9 cellular contexts compared by ENCODE assay signal in genomic region chr5:150058480-150059126, GRCh38. TPM values are rescaled to one million over a fixed set of nuclear protein-coding genes. Genes with fewer than 3 reads are reported as not detected.
DNase-seq lines count a peak whose midpoint lies in the region; ATAC-seq, FAIRE-seq and TF ChIP-seq lines count a peak whose summit lies in the region.
"Had no signal": no experiment of that assay in that cellular context is flagged by ENCODE, and none has a peak within 500 bp of the region (broad histone marks: within the 10 kb centered on the region; RNA-seq: fewer than 3 reads in every experiment).

No MANE protein-coding gene starts in this region.

- ATAC-seq in GM21737 (IDR thresholded peaks at IDR 0.05; ENCODE audit: unreplicated experiment), result no peak
- no peak for ATAC-seq in GM21390 (IDR thresholded peaks at IDR 0.05; ENCODE audit: unreplicated experiment)
- no peak for ATAC-seq in HG03025 (IDR thresholded peaks at IDR 0.05; ENCODE audit: low FRiP score, unreplicated experiment)
- no peak for ATAC-seq in GM19467 (IDR thresholded peaks at IDR 0.05; ENCODE audit: unreplicated experiment)

- H3K27me3 ChIP-seq in SJCRH30, result no peaks in the 10 kb centered on the region
- no peaks in the 10 kb centered on the region for H3K27me3 ChIP-seq in skeletal muscle tissue (ENCODE audit: control insufficient read depth in 3 of 3, insufficient read depth in 3 of 3, low read length in 3 of 3)

- no peak overlapping the region for H3K4me3 ChIP-seq in SJCRH30
- H3K4me3 ChIP-seq in fibroblast of pulmonary artery (replicated peaks; ENCODE audit: low read depth, low read length), result no peak overlapping the region
- H3K4me3 ChIP-seq in skeletal muscle tissue (ENCODE audit: low read length in 3 of 3), result no peak overlapping the region

- no peak for FAIRE-seq in H54 (lab: Jason Lieb, UNC)

- H3K27ac ChIP-seq in SJCRH30 (peak overlapping the region; percentile 33), skeletal muscle tissue (ENCODE audit: low read depth, low read length) (peak overlapping the region; percentile 44)

- H3K4me1 ChIP-seq in SJCRH30, result peaks cover 13% of the 10 kb centered on the region
- peaks cover 5 to 14% (median 12%) of the 10 kb centered on the region in 3 donors for H3K4me1 ChIP-seq in skeletal muscle tissue (ENCODE audit: control insufficient read depth in 3 of 3, insufficient read depth in 3 of 3, low read length in 3 of 3)

- no peaks in the 10 kb centered on the region for H3K9me3 ChIP-seq in SJCRH30 (replicated peaks)
- no peaks in the 10 kb centered on the region for H3K9me3 ChIP-seq in skeletal muscle tissue (ENCODE audit: control insufficient read depth in 3 of 3, low read length in 3 of 3)

- no peak overlapping the region for H3K9ac ChIP-seq in skeletal muscle tissue (ENCODE audit: low read depth in 1 of 3, low read length in 3 of 3)

- TF ChIP-seq POLR2A in H54 (IDR thresholded peaks at IDR 0.05; ENCODE audit: low read depth, low read length), result peak; percentile 42

- DNase-seq in H54 (ENCODE audit: insufficient read length, low spot score), result peak; percentile 64
- DNase-seq in SJCRH30, result peak; percentile 66 to 78
- DNase-seq in fibroblast of pulmonary artery (ENCODE audit: low read depth), result peak; percentile 53

- TF ChIP-seq CTCF in fibroblast of pulmonary artery (IDR thresholded peaks at IDR 0.05; ENCODE audit: low read length, missing control alignments), result no peak

- peaks cover 9% of the 10 kb centered on the region for H3K36me3 ChIP-seq in SJCRH30
- H3K36me3 ChIP-seq in skeletal muscle tissue (ENCODE audit: control insufficient read depth in 3 of 3, insufficient read depth in 3 of 3, low read length in 3 of 3), result peaks cover 10 to 18% (median 11%) of the 10 kb centered on the region in 3 donors

RNA-seq across cellular contexts. Expression of gene CSF1R, which starts 27.8 kb away (rescaled TPM):
- 0.06 and 0.13 TPM in 2 replicates for total RNA-seq in SJCRH30 (2014; rRNA removed; shearing (Covaris generic))
- 31.3 TPM for total RNA-seq in skeletal muscle tissue
- total RNA-seq: neural crest cell had no signal

RNA-seq across cellular contexts. Expression of gene HMGXB3, which starts 58.1 kb away (rescaled TPM):
- total RNA-seq in SJCRH30 (2014; rRNA removed; shearing (Covaris generic)), result 26.0 and 28.0 TPM in 2 replicates
- 14.1 TPM for total RNA-seq in skeletal muscle tissue

RNA-seq across cellular contexts. Expression of gene TIGD6, which starts 58.1 kb away (rescaled TPM):
- total RNA-seq in SJCRH30 (2014; rRNA removed; shearing (Covaris generic)), result 3.7 and 3.8 TPM in 2 replicates
- 6.3 TPM for total RNA-seq in skeletal muscle tissue

Comparison
In these comparisons a context has a peak if more than half of its experiments do, and no peak if none do; other contexts are left out.
1. RNA of gene CSF1R, which starts 27.8 kb away (total RNA-seq): 31.3 TPM in skeletal muscle tissue (single experiment); 0.06 to 0.13 TPM in SJCRH30; every median in the first group is over 10 times any median in the second.
2. Peak in every context shown above with its lines, with median percentiles within 50 percentile points of each other: DNase-seq.